ENCODE assay signal across 1 cellular context in the genomic region with DNA sequence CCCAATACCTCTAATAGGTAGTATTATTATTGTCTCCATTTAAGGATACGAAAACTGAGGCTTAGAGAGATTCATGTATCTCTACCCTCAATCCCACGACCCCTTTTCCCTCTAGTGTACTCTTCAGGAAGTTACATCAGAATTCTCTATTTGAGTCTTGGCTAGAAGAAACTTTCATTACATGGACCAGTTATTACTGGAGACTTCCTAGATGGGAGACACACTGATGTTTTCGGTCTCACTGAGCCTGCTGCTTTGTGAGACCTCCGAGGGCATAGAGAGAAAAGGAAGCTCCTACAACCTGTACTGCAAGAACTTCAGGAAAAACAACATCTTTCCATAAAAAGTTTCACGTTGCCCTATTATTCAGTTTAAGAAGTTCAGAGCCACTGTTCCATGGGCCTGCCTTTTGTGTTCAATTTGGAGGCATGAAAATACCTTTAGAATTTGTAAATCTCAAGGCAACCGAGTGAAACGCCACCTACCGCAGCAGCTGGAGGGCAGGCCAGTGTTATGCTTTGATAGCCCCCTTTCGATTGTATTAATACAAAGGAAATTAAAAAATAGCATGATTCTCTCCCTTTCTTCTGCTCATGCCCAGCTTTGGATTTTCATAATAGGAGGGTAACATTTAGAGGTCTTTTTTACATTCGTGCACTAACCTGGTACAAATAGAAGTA.
TF ChIP-seq lines count a peak whose summit lies in the region.

No MANE protein-coding gene starts in this region.

TF ChIP-seq in A549, 52 proteins besides CTCF, POLR2A, EP300 and RAD21 (continued from another document):
- TF ChIP-seq MAX (IDR thresholded peaks at IDR 0.05) (no peak), CBX8 (IDR thresholded peaks at IDR 0.05) (no peak), ZFP36 (IDR thresholded peaks at IDR 0.05; ENCODE audit: borderline replicate concordance, partially characterized antibody) (no peak), CHD2 (IDR thresholded peaks at IDR 0.05; ENCODE audit: low read length, partially characterized antibody) (no peak), RCOR1 (IDR thresholded peaks at IDR 0.05; ENCODE audit: low read depth, low read length) (no peak), RFX5 (IDR thresholded peaks at IDR 0.05) (no peak), ZC3H11A (IDR thresholded peaks at IDR 0.05) (no peak), HMGXB4 (CRISPR knock-in tag; IDR thresholded peaks at IDR 0.05; ENCODE audit: borderline replicate concordance) (no peak), RARB (CRISPR knock-in tag; IDR thresholded peaks at IDR 0.05) (no peak), MAZ (IDR thresholded peaks at IDR 0.05; ENCODE audit: borderline replicate concordance, low read depth, low read length) (no peak)
